18 cellular contexts compared by ENCODE assay signal in the genomic region with DNA sequence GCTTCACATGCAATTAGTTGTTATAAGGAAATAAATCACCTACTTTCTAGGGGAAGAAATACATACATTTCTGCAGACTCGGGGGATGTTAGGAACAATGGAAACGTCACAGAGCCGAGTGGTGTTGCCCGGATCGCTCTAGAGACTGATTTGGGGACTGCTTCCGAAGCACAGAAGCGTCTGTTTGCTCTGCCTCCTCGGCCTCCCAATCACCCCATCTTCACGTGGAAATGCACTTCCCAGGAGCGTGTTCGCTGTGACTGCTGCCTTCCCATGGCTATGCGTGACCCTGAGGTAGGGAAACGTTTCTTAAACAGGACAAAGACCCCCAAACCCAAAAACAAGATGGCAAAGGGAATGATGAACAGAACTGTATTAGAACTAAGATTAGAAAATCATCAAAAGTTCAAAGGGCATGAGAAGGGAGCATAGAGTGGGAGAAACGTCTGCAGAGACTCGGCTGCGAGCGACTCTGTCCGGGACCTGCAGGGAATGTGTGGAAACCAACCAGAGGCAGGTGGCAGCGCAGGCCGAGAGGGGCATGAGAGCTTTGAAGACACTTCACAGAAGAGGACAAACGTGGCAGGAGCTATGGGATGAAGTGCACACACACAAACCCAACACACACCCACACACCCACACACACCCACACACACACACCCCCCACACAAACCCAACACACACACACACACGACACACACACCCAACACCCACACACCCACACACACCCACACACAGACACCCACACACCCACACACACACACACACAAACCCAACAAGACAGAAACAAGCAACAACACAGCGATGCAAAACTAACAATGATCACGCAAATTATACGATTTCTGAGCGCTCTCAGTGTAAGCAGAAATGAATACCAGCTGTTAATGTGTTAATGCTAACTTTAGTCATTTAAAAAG. TPM values are rescaled to one million over a fixed set of nuclear protein-coding genes. Genes with fewer than 3 reads are reported as not detected.
DNase-seq lines count a peak whose midpoint lies in the region; ATAC-seq and TF ChIP-seq lines count a peak whose summit lies in the region.
"Had no signal": no experiment of that assay in that cellular context is flagged by ENCODE, and none has a peak within 500 bp of the region (broad histone marks: within the 10 kb centered on the region; RNA-seq: fewer than 3 reads in every experiment).

No MANE protein-coding gene starts in this region.

- H2AFZ ChIP-seq in osteoblast (ENCODE audit: low read length): no peak overlapping the region

- H3K4me1 Mint-ChIP-seq in CD14-positive monocyte: no peaks in the 10 kb centered on the region
- no peaks in the 10 kb centered on the region for H3K4me1 Mint-ChIP-seq in activated CD4-positive, alpha-beta memory T cell treated with anti-CD3 and anti-CD28 coated beads, Interleukin-2, amount 10 ng/mL, durations not matched to agents 7 days and 5 days

- H4K20me1 ChIP-seq in osteoblast (ENCODE audit: insufficient read depth, low read length): no peaks in the 10 kb centered on the region

- H3K27me3 ChIP-seq in H7 (ENCODE audit: control insufficient read depth, insufficient read depth, low read length) (no peaks in the 10 kb centered on the region), osteoblast (ENCODE audit: insufficient read depth, low read length) (no peaks in the 10 kb centered on the region)
- H3K27me3 ChIP-seq: BLaER1 treated with 17β-estradiol and CSF1 and Interleukin-3, amounts not matched to agents 10 nM and 100 nM had no signal

- CTCF ChIA-PET in activated CD4-positive, alpha-beta memory T cell treated with anti-CD3 and anti-CD28 coated beads, Interleukin-2, amount 10 ng/mL, durations not matched to agents 7 days and 5 days (lab: Charles Lee): no interaction called here

- no peaks in the 10 kb centered on the region for H3K4me1 ChIP-seq in osteoblast (ENCODE audit: insufficient read depth, low read length)
- H3K4me1 ChIP-seq: HAP-1 had no signal

- POLR2A ChIA-PET in activated CD4-positive, alpha-beta memory T cell treated with anti-CD3 and anti-CD28 coated beads, Interleukin-2, amount 10 ng/mL, durations not matched to agents 7 days and 5 days (lab: Charles Lee): no interaction called here

- H3K4me2 ChIP-seq in osteoblast (ENCODE audit: insufficient read depth, low read length): no peak overlapping the region
- H3K4me2 ChIP-seq: BLaER1 treated with 17β-estradiol and CSF1 and Interleukin-3, amounts not matched to agents 10 nM and 100 nM had no signal

- ATAC-seq in HG03565 (IDR thresholded peaks at IDR 0.05; ENCODE audit: unreplicated experiment): no peak

- H3K27me3 Mint-ChIP-seq in CD14-positive monocyte (ENCODE audit: low read depth in 3 of 3): peaks cover 0 to 3% (median 1%) of the 10 kb centered on the region in 3 donors
- no peaks in the 10 kb centered on the region for H3K27me3 Mint-ChIP-seq in activated CD4-positive, alpha-beta memory T cell treated with anti-CD3 and anti-CD28 coated beads, Interleukin-2, amount 10 ng/mL, durations not matched to agents 7 days and 5 days
- H3K27me3 Mint-ChIP-seq: CD8-positive, alpha-beta memory T cell had no signal

- H3K27ac Mint-ChIP-seq in CD14-positive monocyte: peak overlapping the region in 1 of 7 donors; percentile 34
- H3K27ac Mint-ChIP-seq in activated CD4-positive, alpha-beta memory T cell treated with anti-CD3 and anti-CD28 coated beads, Interleukin-2, amount 10 ng/mL, durations not matched to agents 7 days and 5 days: no peak overlapping the region
- H3K27ac Mint-ChIP-seq: CD8-positive, alpha-beta memory T cell had no signal

- peaks cover 11 to 40% (median 24%) of the 10 kb centered on the region in 7 donors for H3K9me3 Mint-ChIP-seq in CD14-positive monocyte
- H3K9me3 Mint-ChIP-seq in activated CD4-positive, alpha-beta memory T cell treated with anti-CD3 and anti-CD28 coated beads, Interleukin-2, amount 10 ng/mL, durations not matched to agents 7 days and 5 days: peaks cover 2% of the 10 kb centered on the region

- DNase-seq in CD14-positive monocyte (ENCODE audit: low spot score) (peak; percentile 20), H7 (peak; percentile 34), coronary artery (ENCODE audit: low spot score) (peak; percentile 16), osteoblast (ENCODE audit: insufficient read length, low spot score, missing footprints) (peak; percentile 55), COR-L47 (lab: John Stamatoyannopoulos, UW) (no peak)
- DNase-seq in activated CD4-positive, alpha-beta memory T cell treated with anti-CD3 and anti-CD28 coated beads, Interleukin-2, amount 10 ng/mL, durations not matched to agents 7 days and 5 days: no peak
- DNase-seq: CD8-positive, alpha-beta memory T cell; DMS79; NCI-H1092 treated with DMSO at 0.1 percent for 48 hours; NCI-H2081; NCI-H510A; NCI-H748 treated with DMSO at 0.1 percent for 48 hours; NK-92 treated with Interleukin-12 subunit alpha and Interleukin-12 subunit beta, amount 100 ng/mL, for 24 hours; Right ventricle myocardium superior had no signal

- no peak for TF ChIP-seq CTCF in CD14-positive monocyte (IDR thresholded peaks at IDR 0.05)
- TF ChIP-seq CTCF in coronary artery (IDR thresholded peaks at IDR 0.05): no peak
- TF ChIP-seq CTCF in osteoblast (IDR thresholded peaks at IDR 0.05; ENCODE audit: extremely low read depth, low read depth, low read length): no peak

- peaks cover 2 to 9% of the 10 kb centered on the region in 2 donors for H3K36me3 Mint-ChIP-seq in CD14-positive monocyte
- no peaks in the 10 kb centered on the region for H3K36me3 Mint-ChIP-seq in activated CD4-positive, alpha-beta memory T cell treated with anti-CD3 and anti-CD28 coated beads, Interleukin-2, amount 10 ng/mL, durations not matched to agents 7 days and 5 days (ENCODE audit: low read depth)

- intact Hi-C loops in CD14-positive monocyte (cut with micrococcal nuclease): loop anchor here in 1 of 2 donors (2.0 kb wide), 1 partner anchor 40 kb away; no protein-coding TSS in a partner anchor

- H3K4me3 ChIP-seq in H7 (ENCODE audit: insufficient read depth, low read depth, low read length): no peak overlapping the region
- no peak overlapping the region for H3K4me3 ChIP-seq in coronary artery
- H3K4me3 ChIP-seq in osteoblast (ENCODE audit: insufficient read depth, low read length): no peak overlapping the region
- H3K4me3 ChIP-seq: HAP-1 had no signal

- H3K36me3 ChIP-seq in H7 (replicated peaks; ENCODE audit: control insufficient read depth, insufficient read depth, low read length): no peaks in the 10 kb centered on the region
- H3K36me3 ChIP-seq in osteoblast (ENCODE audit: insufficient read depth, low read length): no peaks in the 10 kb centered on the region
- H3K36me3 ChIP-seq: HAP-1 had no signal

- no peaks in the 10 kb centered on the region for H3K79me2 ChIP-seq in osteoblast (ENCODE audit: insufficient read depth, low read length)

- H3K27ac ChIP-seq in coronary artery: no peak overlapping the region
- no peak overlapping the region for H3K27ac ChIP-seq in osteoblast (ENCODE audit: low read depth, low read length)
- H3K27ac ChIP-seq: BLaER1 treated with 17β-estradiol and CSF1 and Interleukin-3, amounts not matched to agents 10 nM and 100 nM had no signal

- no peaks in the 10 kb centered on the region for H3K9me3 ChIP-seq in osteoblast (ENCODE audit: low read depth, low read length)
- H3K9me3 ChIP-seq: HAP-1 had no signal

- no peak overlapping the region for H3K4me3 Mint-ChIP-seq in CD14-positive monocyte
- no peak overlapping the region for H3K4me3 Mint-ChIP-seq in activated CD4-positive, alpha-beta memory T cell treated with anti-CD3 and anti-CD28 coated beads, Interleukin-2, amount 10 ng/mL, durations not matched to agents 7 days and 5 days
- H3K4me3 Mint-ChIP-seq: CD8-positive, alpha-beta memory T cell had no signal

RNA-seq across cellular contexts. Expression of a gene that starts 41.3 kb away (rescaled TPM):
- polyA plus RNA-seq in CD14-positive monocyte: not detected
- total RNA-seq in H7 (2014; rRNA removed; shearing (Covaris generic)): not detected in 2 replicates
- not detected in 2 replicates for total RNA-seq in osteoblast
- total RNA-seq in activated CD4-positive, alpha-beta memory T cell treated with anti-CD3 and anti-CD28 coated beads, Interleukin-2, amount 10 ng/mL, durations not matched to agents 7 days and 5 days: under 1 TPM in 1 of 2 experiments, not detected in 1; 0.13 TPM
- total RNA-seq: OCI-LY7, Right ventricle myocardium superior had no signal

RNA-seq across cellular contexts. Expression of a gene that starts 52.2 kb away (rescaled TPM):
- under 1 TPM in 1 of 2 donors, not detected in 1; 0.08 TPM for polyA plus RNA-seq in CD14-positive monocyte
- 1.0 and 2.8 TPM in 2 replicates for total RNA-seq in H7 (2014; rRNA removed; shearing (Covaris generic))
- total RNA-seq in osteoblast: not detected in 2 replicates
- 10 to 100 TPM; 17.2 to 17.9 TPM for total RNA-seq in activated CD4-positive, alpha-beta memory T cell treated with anti-CD3 and anti-CD28 coated beads, Interleukin-2, amount 10 ng/mL, durations not matched to agents 7 days and 5 days
- total RNA-seq: OCI-LY7 had no signal

Comparison
In these comparisons a context has a peak if more than half of its experiments do, and no peak if none do; other contexts are left out.
1. DNase-seq: peak in CD14-positive monocyte (single experiment), H7 (single experiment), coronary artery (single experiment) and osteoblast (single experiment); none in COR-L47 (single experiment) and activated CD4-positive, alpha-beta memory T cell treated with anti-CD3 and anti-CD28 coated beads, Interleukin-2, amount 10 ng/mL, durations not matched to agents 7 days and 5 days (single experiment).